ENCODE assay signal across 17 cellular contexts in genomic region chr18:22188551-22189267, GRCh38. TPM values are rescaled to one million over a fixed set of nuclear protein-coding genes. Genes with fewer than 3 reads are reported as not detected.
DNase-seq lines count a peak whose midpoint lies in the region; ATAC-seq and TF ChIP-seq lines count a peak whose summit lies in the region.
"Had no signal": no experiment of that assay in that cellular context is flagged by ENCODE, and none has a peak within 500 bp of the region (broad histone marks: within the 10 kb centered on the region; RNA-seq: fewer than 3 reads in every experiment).

No MANE protein-coding gene starts in this region.

- no peaks in the 10 kb centered on the region for H3K27me3 ChIP-seq in ascending aorta

- no peak for TF ChIP-seq CTCF in ascending aorta (IDR thresholded peaks at IDR 0.05)
- no peak for TF ChIP-seq CTCF in mesothelial cell of epicardium (IDR thresholded peaks at IDR 0.05; ENCODE audit: unreplicated experiment)
- TF ChIP-seq CTCF in type B pancreatic cell (conservative IDR thresholded peaks at IDR 0.05): no peak

- ATAC-seq in stimulated activated naive B cell treated with anti-CD40 and anti-IgM and Interleukin-4, amounts not matched to agents 10 μg/mL and 1 μg/mL and 100 μg/mL, for 72 hours (replicated peaks): no peak
- ATAC-seq in GM21619 (IDR thresholded peaks at IDR 0.05; ENCODE audit: unreplicated experiment): no peak
- ATAC-seq: stimulated activated memory B cell treated with anti-CD40 and anti-IgM and Interleukin-4, amounts not matched to agents 10 μg/mL and 1 μg/mL and 100 μg/mL, for 72 hours; T-cell had no signal

- no peaks in the 10 kb centered on the region for H3K27me3 Mint-ChIP-seq in mesothelial cell of epicardium (ENCODE audit: low read depth)
- peaks cover 14% of the 10 kb centered on the region for H3K27me3 Mint-ChIP-seq in type B pancreatic cell
- H3K27me3 Mint-ChIP-seq in stimulated activated naive B cell treated with anti-CD40 and anti-IgM and Interleukin-4, amounts not matched to agents 10 μg/mL and 1 μg/mL and 100 μg/mL, for 72 hours: peaks cover 20 to 39% of the 10 kb centered on the region in 2 donors
- H3K27me3 Mint-ChIP-seq in activated naive CD4-positive, alpha-beta T cell treated with anti-CD3 and anti-CD28 coated beads for 36 hours (ENCODE audit: low read depth): peaks cover 18% of the 10 kb centered on the region

- DNase-seq in ascending aorta (ENCODE audit: low spot score in 2 of 2) (peak in 1 of 2 donors; percentile 88), cardiac septum (ENCODE audit: low spot score) (peak; percentile 64), mesothelial cell of epicardium (ENCODE audit: low spot score in 2 of 2, unreplicated experiment in 2 of 2) (no peak), type B pancreatic cell (ENCODE audit: extremely low spot score, unreplicated experiment) (no peak), NCI-H2227 (lab: John Stamatoyannopoulos, UW; ENCODE audit: unreplicated experiment) (no peak)
- DNase-seq in stimulated activated naive B cell treated with anti-CD40 and anti-IgM and Interleukin-4, amounts not matched to agents 10 μg/mL and 1 μg/mL and 100 μg/mL, for 72 hours: no peak
- DNase-seq in activated naive CD4-positive, alpha-beta T cell treated with anti-CD3 and anti-CD28 coated beads for 36 hours: no peak
- DNase-seq: activated CD4-positive, alpha-beta T cell treated with anti-CD3 and anti-CD28 coated beads, Interleukin-2, amount 50 U/mL, for 4 hours; CD4-positive, alpha-beta T cell; DND-41; NCI-H524; nephron progenitor cell; T-cell had no signal

- H3K9me3 ChIP-seq in ascending aorta: no peaks in the 10 kb centered on the region

- H3K27ac ChIP-seq in ascending aorta: peak overlapping the region; percentile 89 to 97
- H3K27ac ChIP-seq: GM23248 had no signal

- peaks cover 0 to 8% of the 10 kb centered on the region in 2 donors for H3K36me3 ChIP-seq in ascending aorta

- H3K36me3 Mint-ChIP-seq in mesothelial cell of epicardium (peaks cover 22% of the 10 kb centered on the region), type B pancreatic cell (no peaks in the 10 kb centered on the region)
- no peaks in the 10 kb centered on the region for H3K36me3 Mint-ChIP-seq in stimulated activated naive B cell treated with anti-CD40 and anti-IgM and Interleukin-4, amounts not matched to agents 10 μg/mL and 1 μg/mL and 100 μg/mL, for 72 hours
- H3K36me3 Mint-ChIP-seq in activated naive CD4-positive, alpha-beta T cell treated with anti-CD3 and anti-CD28 coated beads for 36 hours (ENCODE audit: low read depth): no peaks in the 10 kb centered on the region
- H3K36me3 Mint-ChIP-seq: memory B cell; stimulated activated memory B cell treated with anti-CD40 and anti-IgM and Interleukin-4, amounts not matched to agents 10 μg/mL and 1 μg/mL and 100 μg/mL, for 72 hours; T-cell had no signal

- H3K9me3 Mint-ChIP-seq in mesothelial cell of epicardium (no peaks in the 10 kb centered on the region), type B pancreatic cell (no peaks in the 10 kb centered on the region)
- H3K9me3 Mint-ChIP-seq in stimulated activated naive B cell treated with anti-CD40 and anti-IgM and Interleukin-4, amounts not matched to agents 10 μg/mL and 1 μg/mL and 100 μg/mL, for 72 hours: peaks cover 0 to 2% of the 10 kb centered on the region in 2 donors
- no peaks in the 10 kb centered on the region for H3K9me3 Mint-ChIP-seq in activated naive CD4-positive, alpha-beta T cell treated with anti-CD3 and anti-CD28 coated beads for 36 hours
- H3K9me3 Mint-ChIP-seq: CD4-positive, alpha-beta T cell; memory B cell; nephron progenitor cell; stimulated activated memory B cell treated with anti-CD40 and anti-IgM and Interleukin-4, amounts not matched to agents 10 μg/mL and 1 μg/mL and 100 μg/mL, for 72 hours; T-cell had no signal

- CTCF ChIA-PET in activated naive CD4-positive, alpha-beta T cell treated with anti-CD3 and anti-CD28 coated beads for 36 hours (lab: Charles Lee): no interaction called here

- peak overlapping the region; percentile 96 for H3K27ac Mint-ChIP-seq in mesothelial cell of epicardium
- peak overlapping the region; percentile 23 for H3K27ac Mint-ChIP-seq in type B pancreatic cell
- no peak overlapping the region for H3K27ac Mint-ChIP-seq in stimulated activated naive B cell treated with anti-CD40 and anti-IgM and Interleukin-4, amounts not matched to agents 10 μg/mL and 1 μg/mL and 100 μg/mL, for 72 hours
- H3K27ac Mint-ChIP-seq in activated naive CD4-positive, alpha-beta T cell treated with anti-CD3 and anti-CD28 coated beads for 36 hours: no peak overlapping the region
- H3K27ac Mint-ChIP-seq: CD4-positive, alpha-beta T cell; memory B cell; nephron progenitor cell; stimulated activated memory B cell treated with anti-CD40 and anti-IgM and Interleukin-4, amounts not matched to agents 10 μg/mL and 1 μg/mL and 100 μg/mL, for 72 hours; T-cell had no signal

- peak overlapping the region in 1 of 2 donors; percentile 33 for H3K4me3 ChIP-seq in ascending aorta
- H3K4me3 ChIP-seq: GM23248 had no signal

- H3K4me1 ChIP-seq in ascending aorta: peaks cover 25 to 81% of the 10 kb centered on the region in 2 donors

- H3K4me3 Mint-ChIP-seq in mesothelial cell of epicardium (peak overlapping the region; percentile 14), type B pancreatic cell (peak overlapping the region; percentile 36)
- H3K4me3 Mint-ChIP-seq in stimulated activated naive B cell treated with anti-CD40 and anti-IgM and Interleukin-4, amounts not matched to agents 10 μg/mL and 1 μg/mL and 100 μg/mL, for 72 hours: no peak overlapping the region
- H3K4me3 Mint-ChIP-seq in activated naive CD4-positive, alpha-beta T cell treated with anti-CD3 and anti-CD28 coated beads for 36 hours: no peak overlapping the region
- H3K4me3 Mint-ChIP-seq: CD4-positive, alpha-beta T cell; memory B cell; nephron progenitor cell; stimulated activated memory B cell treated with anti-CD40 and anti-IgM and Interleukin-4, amounts not matched to agents 10 μg/mL and 1 μg/mL and 100 μg/mL, for 72 hours; T-cell had no signal

- H3K4me1 Mint-ChIP-seq in mesothelial cell of epicardium (peaks cover 69% of the 10 kb centered on the region), type B pancreatic cell (ENCODE audit: unreplicated experiment) (peaks cover 52% of the 10 kb centered on the region)
- peaks cover 4 to 6% of the 10 kb centered on the region in 2 donors for H3K4me1 Mint-ChIP-seq in stimulated activated naive B cell treated with anti-CD40 and anti-IgM and Interleukin-4, amounts not matched to agents 10 μg/mL and 1 μg/mL and 100 μg/mL, for 72 hours
- H3K4me1 Mint-ChIP-seq in activated naive CD4-positive, alpha-beta T cell treated with anti-CD3 and anti-CD28 coated beads for 36 hours (ENCODE audit: low read depth): no peaks in the 10 kb centered on the region
- H3K4me1 Mint-ChIP-seq: stimulated activated memory B cell treated with anti-CD40 and anti-IgM and Interleukin-4, amounts not matched to agents 10 μg/mL and 1 μg/mL and 100 μg/mL, for 72 hours; T-cell had no signal

- intact Hi-C loops in ascending aorta (cut with DNase I): loop anchor here (1.0 to 10.0 kb wide), 2 partner anchors 19 to 734 kb away; partner anchors contain the start of gene GATA6
- intact Hi-C loops in cardiac septum (cut with DNase I): no loop called here
- intact Hi-C loops in activated naive CD4-positive, alpha-beta T cell treated with anti-CD3 and anti-CD28 coated beads for 36 hours (cut with micrococcal nuclease): no loop called here

RNA-seq across cellular contexts. Expression of gene GATA6, which starts 19.3 kb away (rescaled TPM):
- 89.3 TPM for total RNA-seq in ascending aorta
- total RNA-seq in cardiac septum: 76.2 TPM
- 99.0 to 108 TPM (median 106 TPM) in 3 replicates for total RNA-seq in mesothelial cell of epicardium
- total RNA-seq in type B pancreatic cell (ENCODE audit: low replicate concordance): 37.7 and 39.8 TPM in 2 replicates
- total RNA-seq in activated naive CD4-positive, alpha-beta T cell treated with anti-CD3 and anti-CD28 coated beads for 36 hours: not detected

Comparison
In these comparisons a context has a peak if more than half of its experiments do, and no peak if none do; other contexts are left out.
1. H3K27ac Mint-ChIP-seq: peak in mesothelial cell of epicardium (single experiment) and type B pancreatic cell (single experiment); none in stimulated activated naive B cell treated with anti-CD40 and anti-IgM and Interleukin-4, amounts not matched to agents 10 μg/mL and 1 μg/mL and 100 μg/mL, for 72 hours (single experiment) and activated naive CD4-positive, alpha-beta T cell treated with anti-CD3 and anti-CD28 coated beads for 36 hours (single experiment).
2. H3K4me3 Mint-ChIP-seq: peak in mesothelial cell of epicardium (single experiment) and type B pancreatic cell (single experiment); none in stimulated activated naive B cell treated with anti-CD40 and anti-IgM and Interleukin-4, amounts not matched to agents 10 μg/mL and 1 μg/mL and 100 μg/mL, for 72 hours (0 of 2) and activated naive CD4-positive, alpha-beta T cell treated with anti-CD3 and anti-CD28 coated beads for 36 hours (single experiment).
3. RNA of gene GATA6, which starts 19.3 kb away (total RNA-seq): 99.0 to 108 TPM in mesothelial cell of epicardium, 89.3 TPM in ascending aorta (single experiment), 76.2 TPM in cardiac septum (single experiment) and 37.7 to 39.8 TPM in type B pancreatic cell; not detected in activated naive CD4-positive, alpha-beta T cell treated with anti-CD3 and anti-CD28 coated beads for 36 hours; every median in the first group is over 10 times any median in the second.